Comparison of ENCODE assay signal across 12 cellular contexts in genomic region chr9:1759009-1759408, GRCh38.
DNase-seq lines count a peak whose midpoint lies in the region; ATAC-seq, FAIRE-seq and TF ChIP-seq lines count a peak whose summit lies in the region.
"Had no signal": no experiment of that assay in that cellular context is flagged by ENCODE, and none has a peak within 500 bp of the region (broad histone marks: within the 10 kb centered on the region; RNA-seq: fewer than 3 reads in every experiment).

No MANE protein-coding gene starts in this region.

- no peaks in the 10 kb centered on the region for H3K36me3 Mint-ChIP-seq in activated T-cell treated with anti-CD3 and anti-CD28 coated beads, Interleukin-2, amount 50 U/mL, for 24 hours (ENCODE audit: low read depth)
- H3K36me3 Mint-ChIP-seq in CD8-positive, alpha-beta memory T cell, result no peaks in the 10 kb centered on the region
- H3K36me3 Mint-ChIP-seq in activated CD4-positive, alpha-beta memory T cell treated with anti-CD3 and anti-CD28 coated beads for 36 hours, result no peaks in the 10 kb centered on the region
- H3K36me3 Mint-ChIP-seq: brain; CD4-positive, alpha-beta memory T cell had no signal

- peaks cover 4% of the 10 kb centered on the region for H3K9me3 Mint-ChIP-seq in activated T-cell treated with anti-CD3 and anti-CD28 coated beads, Interleukin-2, amount 50 U/mL, for 24 hours
- H3K9me3 Mint-ChIP-seq in CD8-positive, alpha-beta memory T cell, result peaks cover 3 to 10% (median 6%) of the 10 kb centered on the region in 5 donors
- H3K9me3 Mint-ChIP-seq in activated CD4-positive, alpha-beta memory T cell treated with anti-CD3 and anti-CD28 coated beads for 36 hours, result peaks cover 4% of the 10 kb centered on the region

- POLR2A ChIA-PET in CD8-positive, alpha-beta memory T cell (lab: Charles Lee), result no interaction called here
- POLR2A ChIA-PET in activated CD4-positive, alpha-beta memory T cell treated with anti-CD3 and anti-CD28 coated beads for 36 hours (lab: Charles Lee), result no interaction called here

- H3K4me3 Mint-ChIP-seq in activated T-cell treated with anti-CD3 and anti-CD28 coated beads, Interleukin-2, amount 50 U/mL, for 24 hours, result no peak overlapping the region
- H3K4me3 Mint-ChIP-seq in CD8-positive, alpha-beta memory T cell, result no peak overlapping the region
- H3K4me3 Mint-ChIP-seq in activated CD4-positive, alpha-beta memory T cell treated with anti-CD3 and anti-CD28 coated beads for 36 hours, result no peak overlapping the region
- H3K4me3 Mint-ChIP-seq: brain; CD4-positive, alpha-beta memory T cell had no signal

- no peak overlapping the region for H3K27ac Mint-ChIP-seq in activated T-cell treated with anti-CD3 and anti-CD28 coated beads, Interleukin-2, amount 50 U/mL, for 24 hours
- no peak overlapping the region for H3K27ac Mint-ChIP-seq in CD8-positive, alpha-beta memory T cell
- no peak overlapping the region for H3K27ac Mint-ChIP-seq in activated CD4-positive, alpha-beta memory T cell treated with anti-CD3 and anti-CD28 coated beads for 36 hours
- H3K27ac Mint-ChIP-seq: CD4-positive, alpha-beta memory T cell had no signal

- WGBS in esophagus muscularis mucosa, result 71% methylated on average over 2 of the region's 2 CpGs

- no peak for TF ChIP-seq CTCF in esophagus muscularis mucosa (IDR thresholded peaks at IDR 0.05)

- ATAC-seq in GM21447 (IDR thresholded peaks at IDR 0.05; ENCODE audit: unreplicated experiment) (peak; percentile 67), HG03196 (IDR thresholded peaks at IDR 0.05; ENCODE audit: unreplicated experiment) (peak; percentile 53)

- H3K27me3 Mint-ChIP-seq in activated T-cell treated with anti-CD3 and anti-CD28 coated beads, Interleukin-2, amount 50 U/mL, for 24 hours, result peaks cover 2% of the 10 kb centered on the region
- H3K27me3 Mint-ChIP-seq in CD8-positive, alpha-beta memory T cell, result peaks cover 2 to 4% of the 10 kb centered on the region in 2 donors
- peaks cover 3% of the 10 kb centered on the region for H3K27me3 Mint-ChIP-seq in activated CD4-positive, alpha-beta memory T cell treated with anti-CD3 and anti-CD28 coated beads for 36 hours
- H3K27me3 Mint-ChIP-seq: brain had no signal

- peaks cover 3% of the 10 kb centered on the region for H3K4me1 Mint-ChIP-seq in activated T-cell treated with anti-CD3 and anti-CD28 coated beads, Interleukin-2, amount 50 U/mL, for 24 hours (ENCODE audit: low read depth)
- no peaks in the 10 kb centered on the region for H3K4me1 Mint-ChIP-seq in CD8-positive, alpha-beta memory T cell
- H3K4me1 Mint-ChIP-seq in activated CD4-positive, alpha-beta memory T cell treated with anti-CD3 and anti-CD28 coated beads for 36 hours (ENCODE audit: low read depth), result peaks cover 6% of the 10 kb centered on the region
- H3K4me1 Mint-ChIP-seq: CD4-positive, alpha-beta memory T cell had no signal

- peak; percentile 79 for FAIRE-seq in GM18507 (lab: Jason Lieb, UNC)

- H3K36me3 ChIP-seq in CD8-positive, alpha-beta memory T cell (ENCODE audit: insufficient read depth, low read length), result no peaks in the 10 kb centered on the region
- H3K36me3 ChIP-seq in esophagus muscularis mucosa, result no peaks in the 10 kb centered on the region

- H3K4me3 ChIP-seq in CD8-positive, alpha-beta memory T cell (ENCODE audit: low read length), result no peak overlapping the region
- H3K4me3 ChIP-seq in esophagus muscularis mucosa, result no peak overlapping the region

- peak; percentile 17 for DNase-seq in GM18507 (ENCODE audit: extremely low spot score, insufficient read length, low read depth)
- DNase-seq in germinal center (ENCODE audit: low spot score), result peak; percentile 2
- DNase-seq in activated T-cell treated with anti-CD3 and anti-CD28 coated beads, Interleukin-2, amount 50 U/mL, for 24 hours, result no peak
- DNase-seq in CD8-positive, alpha-beta memory T cell, result no peak
- DNase-seq in esophagus muscularis mucosa (ENCODE audit: extremely low spot score), result no peak
- DNase-seq in activated CD4-positive, alpha-beta memory T cell treated with anti-CD3 and anti-CD28 coated beads for 36 hours, result no peak
- DNase-seq: activated CD8-positive, alpha-beta memory T cell treated with anti-CD3 and anti-CD28 coated beads, Interleukin-2, amount 50 U/mL, for 48 hours; CD4-positive, alpha-beta memory T cell; NK-92 treated with Interleukin-12 subunit alpha and Interleukin-12 subunit beta, amount 100 ng/mL, for 24 hours had no signal

- intact Hi-C loops in esophagus muscularis mucosa (cut with DNase I), result no loop called here
- intact Hi-C loops in activated CD4-positive, alpha-beta memory T cell treated with anti-CD3 and anti-CD28 coated beads for 36 hours (cut with micrococcal nuclease), result no loop called here

- TF ChIP-seq POLR2A in esophagus muscularis mucosa (IDR thresholded peaks at IDR 0.05; ENCODE audit: low read depth), result no peak

- H3K27me3 ChIP-seq in CD8-positive, alpha-beta memory T cell (ENCODE audit: insufficient read depth, low read length, poor library complexity, severe bottlenecking), result no peaks in the 10 kb centered on the region
- H3K27me3 ChIP-seq in esophagus muscularis mucosa, result no peaks in the 10 kb centered on the region

- H3K9me3 ChIP-seq in CD8-positive, alpha-beta memory T cell (ENCODE audit: low read length), result no peaks in the 10 kb centered on the region
- no peaks in the 10 kb centered on the region for H3K9me3 ChIP-seq in esophagus muscularis mucosa

- TF ChIP-seq EP300 in esophagus muscularis mucosa (IDR thresholded peaks at IDR 0.05), result no peak

- no peak overlapping the region for H3K27ac ChIP-seq in CD8-positive, alpha-beta memory T cell (ENCODE audit: low read depth, low read length)
- no peak overlapping the region for H3K27ac ChIP-seq in esophagus muscularis mucosa (replicated peaks in 1 of 4)

- H3K4me1 ChIP-seq in CD8-positive, alpha-beta memory T cell (ENCODE audit: insufficient read depth, low read length), result no peaks in the 10 kb centered on the region
- no peaks in the 10 kb centered on the region for H3K4me1 ChIP-seq in esophagus muscularis mucosa

- CTCF ChIA-PET in CD8-positive, alpha-beta memory T cell (lab: Charles Lee), result no interaction called here
- CTCF ChIA-PET in activated CD4-positive, alpha-beta memory T cell treated with anti-CD3 and anti-CD28 coated beads for 36 hours (lab: Charles Lee), result no interaction called here

Comparison
In these comparisons a context has a peak if more than half of its experiments do, and no peak if none do; other contexts are left out.
1. DNase-seq: peak in GM18507 (single experiment) and germinal center (single experiment); none in activated T-cell treated with anti-CD3 and anti-CD28 coated beads, Interleukin-2, amount 50 U/mL, for 24 hours (single experiment), CD8-positive, alpha-beta memory T cell (0 of 5), esophagus muscularis mucosa (single experiment) and activated CD4-positive, alpha-beta memory T cell treated with anti-CD3 and anti-CD28 coated beads for 36 hours (single experiment).